In genomic region chr18:70195852-70196434, GRCh38 we compare ENCODE assay signal across 8 cellular contexts. TPM values are rescaled to one million over a fixed set of nuclear protein-coding genes. Genes with fewer than 3 reads are reported as not detected.
A peak's percentile ranks its signal among the peaks of the same experiment; 100 is the strongest.
DNase-seq lines count a peak whose midpoint lies in the region; ATAC-seq and TF ChIP-seq lines count a peak whose summit lies in the region.

No MANE protein-coding gene starts in this region.

- no peaks in the 10 kb centered on the region for H3K79me2 ChIP-seq in PC-3 (ENCODE audit: low read length)

- no TSS peak for BruUV-seq in PC-3 (replicated peaks; lab: Mats Ljungman, UMichigan)

- H2AFZ ChIP-seq in PC-3 (ENCODE audit: low read length), result no peak overlapping the region

- H3K4me3 ChIP-seq in PC-3 (ENCODE audit: low read length), result no peak overlapping the region

- peaks cover 71% of the 10 kb centered on the region for H3K36me3 Mint-ChIP-seq in activated CD8-positive, alpha-beta memory T cell treated with anti-CD3 and anti-CD28 coated beads, Interleukin-2, amount 10 ng/mL, durations not matched to agents 7 days and 5 days

- H3K36me3 ChIP-seq in PC-3 (ENCODE audit: low read depth, low read length), result peaks cover 50% of the 10 kb centered on the region

- intact Hi-C loops in PC-3 (cut with micrococcal nuclease), result loop anchor here (1.0 to 2.0 kb wide), 6 partner anchors 47 to 258 kb away; no protein-coding TSS in a partner anchor

- H4K20me1 ChIP-seq in PC-3 (ENCODE audit: low read length), result no peaks in the 10 kb centered on the region

- no peaks in the 10 kb centered on the region for H3K9me3 ChIP-seq in PC-3 (ENCODE audit: low read length)

- CTCF ChIA-PET in activated CD8-positive, alpha-beta memory T cell treated with anti-CD3 and anti-CD28 coated beads, Interleukin-2, amount 10 ng/mL, durations not matched to agents 7 days and 5 days (lab: Charles Lee), result interaction anchor here (0.7 to 3.7 kb wide), 12 partner anchors 8 to 259 kb away, joined by 3 to 22 read pairs (median 4); partner anchors contain the start of gene RTTN
- CTCF ChIA-PET in PC-3 (lab: Charles Lee), result interaction anchor here (0.7 to 1.0 kb wide), 7 partner anchors 97 to 259 kb away, joined by 3 to 13 read pairs (median 4); no protein-coding TSS in a partner anchor

- peak; percentile 31 for ATAC-seq in activated CD8-positive, alpha-beta memory T cell treated with anti-CD3 and anti-CD28 coated beads, Interleukin-2, amount 10 ng/mL, durations not matched to agents 7 days and 5 days
- ATAC-seq in HG03439 (IDR thresholded peaks at IDR 0.05; ENCODE audit: unreplicated experiment) (peak; percentile 40), PC-3 (peak; percentile 70), HG03097 (IDR thresholded peaks at IDR 0.05; ENCODE audit: low FRiP score, unreplicated experiment) (no peak)

- H3K4me1 ChIP-seq in PC-3 (ENCODE audit: insufficient read depth, low read length), result peaks cover 7% of the 10 kb centered on the region; the same call in 1 of the 2 replicates

- H3K27me3 ChIP-seq in PC-3 (ENCODE audit: low read length), result no peaks in the 10 kb centered on the region

- H3K4me1 Mint-ChIP-seq in activated CD8-positive, alpha-beta memory T cell treated with anti-CD3 and anti-CD28 coated beads, Interleukin-2, amount 10 ng/mL, durations not matched to agents 7 days and 5 days, result peaks cover 48% of the 10 kb centered on the region

- no peaks in the 10 kb centered on the region for H3F3A ChIP-seq in PC-3 (ENCODE audit: low read length, unreplicated experiment)

- no peak overlapping the region for H3K27ac ChIP-seq in PC-3 (ENCODE audit: low read length)

- H3K9me2 ChIP-seq in PC-3 (replicated peaks; ENCODE audit: low read length), result no peaks in the 10 kb centered on the region

- H3K27me3 Mint-ChIP-seq in activated CD8-positive, alpha-beta memory T cell treated with anti-CD3 and anti-CD28 coated beads, Interleukin-2, amount 10 ng/mL, durations not matched to agents 7 days and 5 days, result no peaks in the 10 kb centered on the region

- no peak overlapping the region for H3K4me2 ChIP-seq in PC-3 (ENCODE audit: low read length)

- TF ChIP-seq CTCF in PC-3 (conservative IDR thresholded peaks at IDR 0.05; ENCODE audit: low read depth, low read length), result peak; percentile 93

- no peak overlapping the region for H3K27ac Mint-ChIP-seq in activated CD8-positive, alpha-beta memory T cell treated with anti-CD3 and anti-CD28 coated beads, Interleukin-2, amount 10 ng/mL, durations not matched to agents 7 days and 5 days

- H3K9ac ChIP-seq in PC-3 (ENCODE audit: low read length), result no peak overlapping the region

- H3K9me3 Mint-ChIP-seq in activated CD8-positive, alpha-beta memory T cell treated with anti-CD3 and anti-CD28 coated beads, Interleukin-2, amount 10 ng/mL, durations not matched to agents 7 days and 5 days (ENCODE audit: low read depth), result no peaks in the 10 kb centered on the region

- no peak overlapping the region for H3K4me3 Mint-ChIP-seq in activated CD8-positive, alpha-beta memory T cell treated with anti-CD3 and anti-CD28 coated beads, Interleukin-2, amount 10 ng/mL, durations not matched to agents 7 days and 5 days

- POLR2A ChIA-PET in PC-3 (lab: Charles Lee; ENCODE audit: unreplicated experiment), result interaction anchor here (0.6 kb wide), 1 partner anchor 101 kb away, joined by 5 read pairs; no protein-coding TSS in a partner anchor

- DNase-seq in activated CD8-positive, alpha-beta memory T cell treated with anti-CD3 and anti-CD28 coated beads, Interleukin-2, amount 10 ng/mL, durations not matched to agents 7 days and 5 days, result no peak
- DNase-seq in activated CD8-positive, alpha-beta memory T cell treated with anti-CD3 and anti-CD28 coated beads, Interleukin-2, amount 50 U/mL, for 4 hours, result no peak
- peak; percentile 76 for DNase-seq in PC-3
- peak; percentile 4 for DNase-seq in effector CD4-positive, alpha-beta T cell
- peak; percentile 75 for DNase-seq in medulla oblongata (ENCODE audit: extremely low spot score)
- DNase-seq in NCI-H187 (lab: John Stamatoyannopoulos, UW), result no peak

RNA-seq across cellular contexts. Expression of gene RTTN, which starts 9.5 kb away (rescaled TPM):
- total RNA-seq in activated CD8-positive, alpha-beta memory T cell treated with anti-CD3 and anti-CD28 coated beads, Interleukin-2, amount 10 ng/mL, durations not matched to agents 7 days and 5 days, result 10 to 100 TPM; 30.3 to 42.3 TPM
- 22.4 and 24.7 TPM in 2 replicates for total RNA-seq in PC-3 (2014; rRNA removed)

Comparison
In these comparisons a context has a peak if more than half of its experiments do, and no peak if none do; other contexts are left out.
1. DNase-seq: peak in PC-3 (single experiment), effector CD4-positive, alpha-beta T cell (single experiment) and medulla oblongata (single experiment); none in activated CD8-positive, alpha-beta memory T cell treated with anti-CD3 and anti-CD28 coated beads, Interleukin-2, amount 10 ng/mL, durations not matched to agents 7 days and 5 days (single experiment), activated CD8-positive, alpha-beta memory T cell treated with anti-CD3 and anti-CD28 coated beads, Interleukin-2, amount 50 U/mL, for 4 hours (single experiment) and NCI-H187 (0 of 2).